Comparison of ENCODE assay signal across 7 cellular contexts in genomic region chr14:61539631-61540030, GRCh38.
"Had no signal": no experiment of that assay in that cellular context is flagged by ENCODE, and none has a peak within 500 bp of the region (broad histone marks: within the 10 kb centered on the region; RNA-seq: fewer than 3 reads in every experiment).

No MANE protein-coding gene starts in this region.

- H3K4me3 ChIP-seq: tibial artery had no signal

- DNase-seq: activated effector memory CD4-positive, alpha-beta T cell treated with Interleukin-2 at 50 U/mL for 16 hours; kidney; retina; stimulated activated CD4-positive, alpha-beta T cell treated with anti-CD3 and anti-CD28 coated beads, Interleukin-4, amount 100 ng/mL, for 24 hours; T1000; tibial artery had no signal

- H3K27ac ChIP-seq: neutrophil, tibial artery had no signal

- H3K36me3 ChIP-seq: neutrophil, tibial artery had no signal

- H3K27me3 ChIP-seq: neutrophil, tibial artery had no signal

- H3K9me3 ChIP-seq: neutrophil, tibial artery had no signal
